In the genomic region with DNA sequence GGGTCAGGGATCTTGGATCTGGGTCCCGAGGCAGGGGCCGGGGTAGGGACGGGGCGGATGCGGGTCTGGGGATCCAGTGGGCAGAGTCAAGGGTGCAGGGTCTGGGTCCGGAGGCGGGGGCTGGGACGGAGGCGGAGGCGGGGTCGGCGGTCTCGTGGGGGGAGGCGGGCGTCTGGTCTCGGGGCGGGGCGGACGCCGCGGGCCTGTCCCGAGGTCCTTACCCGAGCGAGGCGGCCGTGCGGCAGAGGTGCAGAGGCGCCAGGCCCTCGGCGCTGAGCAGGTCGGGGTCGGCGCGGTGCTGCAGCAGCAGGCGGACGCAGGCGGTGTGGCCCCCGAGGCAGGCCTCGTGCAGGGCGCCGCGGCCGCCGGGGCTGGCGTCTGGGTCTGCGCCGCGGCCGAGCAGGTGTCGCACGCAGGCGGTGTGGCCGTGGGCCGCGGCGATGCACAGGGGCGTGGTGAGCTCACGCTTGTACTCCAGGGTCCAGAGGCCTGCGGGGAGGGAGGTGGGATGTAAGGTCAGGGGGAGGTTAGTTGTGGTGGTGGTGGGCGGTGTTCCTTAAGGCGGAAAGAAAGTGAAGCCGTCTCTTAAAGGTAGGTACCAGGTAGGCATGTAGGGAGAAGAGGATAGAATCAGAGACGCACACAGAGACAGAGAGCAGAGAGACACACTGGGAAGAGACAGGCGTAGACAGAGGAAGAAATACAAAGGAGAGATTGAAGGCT, we compare ENCODE assay signal across 19 cellular contexts. TPM values are rescaled to one million over a fixed set of nuclear protein-coding genes. Genes with fewer than 3 reads are reported as not detected.
A peak's percentile ranks its signal among the peaks of the same experiment; 100 is the strongest.
DNase-seq lines count a peak whose midpoint lies in the region; ATAC-seq, FAIRE-seq and TF ChIP-seq lines count a peak whose summit lies in the region.
"Had no signal": no experiment of that assay in that cellular context is flagged by ENCODE, and none has a peak within 500 bp of the region (broad histone marks: within the 10 kb centered on the region; RNA-seq: fewer than 3 reads in every experiment).

No MANE protein-coding gene starts in this region.

- ATAC-seq in gastrocnemius medialis: peak in 1 of 2 donors; percentile 5
- ATAC-seq in stimulated activated naive B cell treated with anti-CD40 and anti-IgM and Interleukin-4, amounts not matched to agents 10 μg/mL and 1 μg/mL and 100 μg/mL, for 72 hours (replicated peaks): no peak

- H3K27ac Mint-ChIP-seq in stimulated activated naive B cell treated with anti-CD40 and anti-IgM and Interleukin-4, amounts not matched to agents 10 μg/mL and 1 μg/mL and 100 μg/mL, for 72 hours: no peak overlapping the region
- H3K27ac Mint-ChIP-seq: dendritic cell treated with granulocyte-macrophage colony-stimulating factor and Interleukin-4, amounts not matched to agents 40 ng/mL and 50 ng/mL, for 4 days had no signal

- no peaks in the 10 kb centered on the region for H3K36me3 ChIP-seq in H7 (replicated peaks; ENCODE audit: control insufficient read depth, insufficient read depth, low read length)
- no peaks in the 10 kb centered on the region for H3K36me3 ChIP-seq in brain microvascular endothelial cell (replicated peaks)
- H3K36me3 ChIP-seq in iPS-18a (ENCODE audit: control insufficient read depth, low read depth, low read length): no peaks in the 10 kb centered on the region
- H3K36me3 ChIP-seq in gastrocnemius medialis: no peaks in the 10 kb centered on the region
- H3K36me3 ChIP-seq in adrenal gland (replicated peaks in 1 of 2): no peaks in the 10 kb centered on the region
- H3K36me3 ChIP-seq: thyroid gland had no signal

- H3K27me3 ChIP-seq in H7 (ENCODE audit: control insufficient read depth, insufficient read depth, low read length): peaks cover 33% of the 10 kb centered on the region
- H3K27me3 ChIP-seq in brain microvascular endothelial cell (replicated peaks): peaks cover 23% of the 10 kb centered on the region
- H3K27me3 ChIP-seq in iPS-18a (ENCODE audit: control insufficient read depth, insufficient read depth, low read length): peaks cover 51% of the 10 kb centered on the region
- peaks cover 0 to 23% (median 0%) of the 10 kb centered on the region in 3 donors for H3K27me3 ChIP-seq in gastrocnemius medialis
- peaks cover 33% of the 10 kb centered on the region for H3K27me3 ChIP-seq in adrenal gland
- H3K27me3 ChIP-seq: SJSA1 had no signal

- H3K27me3 Mint-ChIP-seq in stimulated activated naive B cell treated with anti-CD40 and anti-IgM and Interleukin-4, amounts not matched to agents 10 μg/mL and 1 μg/mL and 100 μg/mL, for 72 hours: peaks cover 30 to 58% of the 10 kb centered on the region in 2 donors

- peak overlapping the region; percentile 27 for H3K4me3 ChIP-seq in H7 (ENCODE audit: insufficient read depth, low read depth, low read length)
- peak overlapping the region; percentile 15 for H3K4me3 ChIP-seq in brain microvascular endothelial cell (ENCODE audit: low read depth, low read length)
- peak overlapping the region; percentile 19 for H3K4me3 ChIP-seq in iPS-18a (ENCODE audit: low read length)
- peak overlapping the region; percentile 23 to 57 (median 54) for H3K4me3 ChIP-seq in gastrocnemius medialis
- H3K4me3 ChIP-seq in adrenal gland: no peak overlapping the region
- H3K4me3 ChIP-seq: SJSA1, thyroid gland had no signal

- H3K4me1 ChIP-seq in iPS-18a (ENCODE audit: control insufficient read depth, low read depth, low read length) (peaks cover 30% of the 10 kb centered on the region), gastrocnemius medialis (peaks cover 19 to 34% of the 10 kb centered on the region in 2 donors), adrenal gland (replicated peaks in 1 of 2) (no peaks in the 10 kb centered on the region)

- TF ChIP-seq CTCF in brain microvascular endothelial cell (IDR thresholded peaks at IDR 0.05; ENCODE audit: low read depth, low read length, missing control alignments) (no peak), gastrocnemius medialis (IDR thresholded peaks at IDR 0.05 in 4 of 5, conservative IDR thresholded peaks at IDR 0.05 in 1 of 5) (no peak), adrenal gland (IDR thresholded peaks at IDR 0.05) (no peak)

- FAIRE-seq in GM19239 (lab: Jason Lieb, UNC): no peak
- FAIRE-seq: TTC549 had no signal

- peaks cover 0 to 3% of the 10 kb centered on the region in 2 donors for H3K9me3 Mint-ChIP-seq in stimulated activated naive B cell treated with anti-CD40 and anti-IgM and Interleukin-4, amounts not matched to agents 10 μg/mL and 1 μg/mL and 100 μg/mL, for 72 hours
- H3K9me3 Mint-ChIP-seq: dendritic cell treated with granulocyte-macrophage colony-stimulating factor and Interleukin-4, amounts not matched to agents 40 ng/mL and 50 ng/mL, for 4 days had no signal

- TF ChIP-seq POLR2A in gastrocnemius medialis (IDR thresholded peaks at IDR 0.05) (peak in 1 of 2 donors; percentile 17), adrenal gland (IDR thresholded peaks at IDR 0.05) (no peak)

- DNase-seq in H7: peak; percentile 91
- no peak for DNase-seq in brain microvascular endothelial cell
- peak in 1 of 2 donors; percentile 21 for DNase-seq in gastrocnemius medialis
- DNase-seq in stimulated activated naive B cell treated with anti-CD40 and anti-IgM and Interleukin-4, amounts not matched to agents 10 μg/mL and 1 μg/mL and 100 μg/mL, for 72 hours: no peak
- DNase-seq in adrenal gland: no peak
- no peak for DNase-seq in cerebellum (ENCODE audit: low spot score)
- no peak for DNase-seq in GM19239 (ENCODE audit: insufficient read length, low spot score)
- DNase-seq: activated CD4-positive, alpha-beta T cell treated with anti-CD3 and anti-CD28 coated beads, Interleukin-2, amount 50 U/mL, for 4 hours; activated T-cell treated with anti-CD3 and anti-CD28 coated beads, Interleukin-2, amount 50 U/mL, for 48 hours; GDM1; islet precursor cell; NCI-H345; thyroid gland had no signal

- H3K27ac ChIP-seq in brain microvascular endothelial cell (no peak overlapping the region), iPS-18a (ENCODE audit: low read length) (no peak overlapping the region), gastrocnemius medialis (peak overlapping the region in 3 of 4 donors; percentile 10 to 90 (median 84)), adrenal gland (no peak overlapping the region)
- H3K27ac ChIP-seq: SJSA1, thyroid gland had no signal

- peaks cover 0 to 5% of the 10 kb centered on the region in 2 donors for H3K4me1 Mint-ChIP-seq in stimulated activated naive B cell treated with anti-CD40 and anti-IgM and Interleukin-4, amounts not matched to agents 10 μg/mL and 1 μg/mL and 100 μg/mL, for 72 hours

- intact Hi-C loops in gastrocnemius medialis (cut with DNase I; ENCODE audit: low total_unique reads): loop anchor here (5.0 to 10.0 kb wide), 3 partner anchors 60 to 855 kb away; no protein-coding TSS in a partner anchor
- intact Hi-C loops in adrenal gland (cut with DNase I): no loop called here

- H3K36me3 Mint-ChIP-seq in stimulated activated naive B cell treated with anti-CD40 and anti-IgM and Interleukin-4, amounts not matched to agents 10 μg/mL and 1 μg/mL and 100 μg/mL, for 72 hours: no peaks in the 10 kb centered on the region

- H3K9me3 ChIP-seq in iPS-18a (ENCODE audit: control insufficient read depth, low read depth, low read length) (no peaks in the 10 kb centered on the region), gastrocnemius medialis (no peaks in the 10 kb centered on the region), adrenal gland (replicated peaks in 1 of 3) (no peaks in the 10 kb centered on the region)
- H3K9me3 ChIP-seq: SJSA1, thyroid gland had no signal

- WGBS in adrenal gland, 4 donors: 11 to 36% (median 14%) methylated on average over 11 to 64 of the region's 64 CpGs

- in situ Hi-C loops in brain microvascular endothelial cell (cut with HindIII; ENCODE audit: low pct_ligation_motif_present, low sequenced_read_pairs): no loop called here
- in situ Hi-C loops in gastrocnemius medialis (cut with MboI; ENCODE audit: low sequenced_read_pairs in 4 of 4): no loop called here

- H3K9ac ChIP-seq in iPS-18a (ENCODE audit: low read length): no peak overlapping the region

- H3K4me3 Mint-ChIP-seq in stimulated activated naive B cell treated with anti-CD40 and anti-IgM and Interleukin-4, amounts not matched to agents 10 μg/mL and 1 μg/mL and 100 μg/mL, for 72 hours: no peak overlapping the region
- H3K4me3 Mint-ChIP-seq: dendritic cell treated with granulocyte-macrophage colony-stimulating factor and Interleukin-4, amounts not matched to agents 40 ng/mL and 50 ng/mL, for 4 days had no signal

RNA-seq across cellular contexts. Expression of a gene that starts 26.6 kb away (rescaled TPM):
- total RNA-seq in H7 (2014; rRNA removed; shearing (Covaris generic)): not detected in 2 replicates
- total RNA-seq in gastrocnemius medialis: under 1 TPM in 2 of 4 donors, not detected in 2; 0.16 to 0.17 TPM
- total RNA-seq in adrenal gland: not detected
- polyA plus RNA-seq in adrenal gland: not detected
- total RNA-seq in cerebellum: 0.45 TPM
- total RNA-seq: mononuclear cell, posterior vena cava, thyroid gland had no signal

Comparison
In these comparisons a context has a peak if more than half of its experiments do, and no peak if none do; other contexts are left out.
1. H3K4me3 ChIP-seq: peak in H7 (single experiment), brain microvascular endothelial cell (single experiment), iPS-18a (single experiment) and gastrocnemius medialis (4 of 4); none in adrenal gland (0 of 4).
2. H3K27ac ChIP-seq: peak in gastrocnemius medialis (3 of 4); none in brain microvascular endothelial cell (single experiment), iPS-18a (single experiment) and adrenal gland (0 of 5).